ENCODE assay signal across 9 cellular contexts in the genomic region with DNA sequence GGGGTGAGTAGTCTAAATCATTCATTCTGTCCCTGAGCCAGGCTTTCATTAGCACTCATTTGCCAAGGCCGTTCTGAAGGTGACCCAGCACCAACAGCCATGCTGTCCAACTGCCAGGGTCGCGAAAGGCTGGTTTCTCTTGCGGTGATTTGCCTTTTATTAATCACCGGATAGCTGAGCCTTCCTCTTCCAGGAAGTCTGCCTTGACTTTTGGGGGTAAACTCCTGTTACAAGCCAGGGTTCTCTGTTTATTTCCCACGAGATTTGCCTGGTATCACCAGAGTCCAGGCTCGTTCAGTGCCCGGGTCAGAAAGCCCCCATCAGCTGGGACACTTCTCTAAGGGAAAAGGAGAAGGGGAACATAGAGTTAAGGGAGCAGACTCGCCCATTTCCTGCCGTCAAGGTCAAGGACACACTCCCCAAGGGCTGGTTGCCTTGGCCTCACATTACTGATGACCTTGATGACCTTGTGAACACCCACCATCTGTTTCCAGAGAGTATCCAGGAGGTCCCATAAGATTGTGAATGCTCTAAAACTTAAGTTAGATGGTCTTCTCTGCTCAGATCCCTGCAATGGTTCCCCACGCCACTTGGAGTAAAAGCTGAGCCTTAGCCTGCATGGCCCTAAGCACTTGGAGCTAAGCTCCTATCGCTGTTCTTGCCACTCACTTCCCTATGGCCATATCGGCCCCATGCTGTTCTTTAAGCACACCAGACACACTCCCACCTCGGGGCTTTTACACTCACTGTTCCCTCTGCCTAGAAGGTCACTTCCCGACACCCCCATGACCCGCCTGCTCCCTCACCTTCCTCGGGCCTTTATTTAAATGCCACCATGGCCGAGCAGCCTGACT.
DNase-seq lines count a peak whose midpoint lies in the region; ATAC-seq, FAIRE-seq and TF ChIP-seq lines count a peak whose summit lies in the region.
"Had no signal": no experiment of that assay in that cellular context is flagged by ENCODE, and none has a peak within 500 bp of the region (broad histone marks: within the 10 kb centered on the region; RNA-seq: fewer than 3 reads in every experiment).

No MANE protein-coding gene starts in this region.

- RAD21 ChIA-PET in GM12878 (lab: Charles Lee; ENCODE audit: unreplicated experiment): interaction anchor here (0.6 to 3.9 kb wide), 15 partner anchors 27 to 625 kb away, joined by 3 to 24 read pairs (median 4); no protein-coding TSS in a partner anchor

- ATAC-seq in GM12878: no peak; the same call in 2 of the 3 replicates
- ATAC-seq in right lobe of liver: peak in 1 of 4 donors; percentile 6

- POLR2A ChIA-PET in GM12878 (lab: Charles Lee): interaction anchor here (1.0 to 4.6 kb wide), 3 partner anchors 28 to 35 kb away, joined by 3 to 25 read pairs (median 5); no protein-coding TSS in a partner anchor
- POLR2A ChIA-PET in activated CD4-positive, alpha-beta memory T cell treated with anti-CD3 and anti-CD28 coated beads for 36 hours (lab: Charles Lee): no interaction called here

- WGBS in GM12878 (ENCODE audit: insufficient coverage, insufficient replicate concordance, low lambda C conversion rate, missing lambda C conversion rate): 60% methylated on average over 15 of the region's 18 CpGs
- WGBS in right lobe of liver (ENCODE audit: insufficient coverage, low coverage, low lambda C conversion rate, missing lambda C conversion rate): 37% methylated on average over 10 of the region's 18 CpGs

- intact Hi-C loops in GM12878 (cut with micrococcal nuclease; ENCODE audit: unreplicated experiment): loop anchor here (2.0 kb wide), 1 partner anchor 38 kb away; no protein-coding TSS in a partner anchor
- intact Hi-C loops in right lobe of liver (cut with DNase I): no loop called here
- intact Hi-C loops in activated CD4-positive, alpha-beta memory T cell treated with anti-CD3 and anti-CD28 coated beads for 36 hours (cut with micrococcal nuclease): loop anchor here (2.0 to 5.0 kb wide), 2 partner anchors 50 to 356 kb away; a partner anchor contains a TSS

- BruUV-seq in GM12878 (replicated peaks; lab: Mats Ljungman, UMichigan): no TSS peak

- H3K4me1 ChIP-seq in Karpas-422 (ENCODE audit: low read length): peaks cover 17% of the 10 kb centered on the region
- H3K4me1 ChIP-seq in GM12878 (ENCODE audit: control insufficient read depth, insufficient read depth, low read length): peaks cover 18% of the 10 kb centered on the region
- peaks cover 0 to 16% (median 4%) of the 10 kb centered on the region in 4 donors for H3K4me1 ChIP-seq in right lobe of liver
- peaks cover 7 to 48% (median 41%) of the 10 kb centered on the region in 5 donors for H3K4me1 ChIP-seq in subcutaneous abdominal adipose tissue (ENCODE audit: control insufficient read depth in 5 of 5, insufficient read depth in 5 of 5, low read length in 5 of 5)

- DNase-seq in Karpas-422 (peak; percentile 39), GM12878 (ENCODE audit: low read depth, low spot score) (no peak), right lobe of liver (no peak), SW 1271 (lab: John Stamatoyannopoulos, UW) (no peak), GDM1 (lab: John Stamatoyannopoulos, UW) (no peak), NCI-H146 treated with DMSO at 0.1 percent for 48 hours (lab: John Stamatoyannopoulos, UW; ENCODE audit: unreplicated experiment) (no peak)
- DNase-seq in activated CD4-positive, alpha-beta memory T cell treated with anti-CD3 and anti-CD28 coated beads for 36 hours: no peak

- TF ChIP-seq POLR2A in GM12878 (IDR thresholded peaks at IDR 0.05; ENCODE audit: low read depth, low read length) (no peak), right lobe of liver (IDR thresholded peaks at IDR 0.05) (no peak)

- no peaks in the 10 kb centered on the region for H3K9me3 ChIP-seq in Karpas-422 (ENCODE audit: low read length)
- no peaks in the 10 kb centered on the region for H3K9me3 ChIP-seq in GM12878 (replicated peaks; ENCODE audit: control insufficient read depth, insufficient read depth, low read length)
- H3K9me3 ChIP-seq in right lobe of liver: no peaks in the 10 kb centered on the region
- no peaks in the 10 kb centered on the region for H3K9me3 ChIP-seq in subcutaneous abdominal adipose tissue (ENCODE audit: control insufficient read depth in 5 of 5, low read length in 5 of 5)

- no peak overlapping the region for H3K27ac Mint-ChIP-seq in activated CD4-positive, alpha-beta memory T cell treated with anti-CD3 and anti-CD28 coated beads for 36 hours

- TF ChIP-seq CTCF in GM12878 (IDR thresholded peaks at IDR 0.05 in 2 of 3, conservative IDR thresholded peaks at IDR 0.05 in 1 of 3; ENCODE audit: control insufficient read depth in 2 of 3, extremely low read depth in 1 of 3, insufficient read depth in 1 of 3, low read depth in 3 of 3, low read length in 3 of 3): no peak
- TF ChIP-seq CTCF in right lobe of liver (IDR thresholded peaks at IDR 0.05): no peak

- H4K20me1 ChIP-seq in Karpas-422 (ENCODE audit: insufficient read depth, low read depth, low read length) (no peaks in the 10 kb centered on the region), GM12878 (ENCODE audit: control insufficient read depth, insufficient read depth) (no peaks in the 10 kb centered on the region)

- H3K27ac ChIP-seq in Karpas-422 (ENCODE audit: low read length): no peak overlapping the region
- H3K27ac ChIP-seq in GM12878 (ENCODE audit: control insufficient read depth, insufficient read depth): no peak overlapping the region
- H3K27ac ChIP-seq in right lobe of liver: no peak overlapping the region
- H3K27ac ChIP-seq in subcutaneous abdominal adipose tissue (ENCODE audit: low read depth, low read length): peak overlapping the region; percentile 84
- H3K27ac ChIP-seq: cardiac muscle cell had no signal

- no peaks in the 10 kb centered on the region for H3K4me1 Mint-ChIP-seq in activated CD4-positive, alpha-beta memory T cell treated with anti-CD3 and anti-CD28 coated beads for 36 hours (ENCODE audit: low read depth)

- H3K27me3 Mint-ChIP-seq in activated CD4-positive, alpha-beta memory T cell treated with anti-CD3 and anti-CD28 coated beads for 36 hours: no peaks in the 10 kb centered on the region

- CTCF ChIA-PET in GM12878 (lab: Yijun Ruan, JAX): interaction anchor here (0.7 to 5.8 kb wide), 15 partner anchors 9 to 269 kb away, joined by 3 to 63 read pairs (median 12); no protein-coding TSS in a partner anchor
- CTCF ChIA-PET in activated CD4-positive, alpha-beta memory T cell treated with anti-CD3 and anti-CD28 coated beads for 36 hours (lab: Charles Lee): interaction anchor here (0.6 to 1.6 kb wide), 8 partner anchors 8 to 185 kb away, joined by 3 to 7 read pairs (median 3); no protein-coding TSS in a partner anchor

- H3K36me3 ChIP-seq in Karpas-422 (ENCODE audit: insufficient read depth, low read length): no peaks in the 10 kb centered on the region
- H3K36me3 ChIP-seq in GM12878 (ENCODE audit: control insufficient read depth in 2 of 2, insufficient read depth in 2 of 2, low read length in 1 of 2): no peaks in the 10 kb centered on the region
- no peaks in the 10 kb centered on the region for H3K36me3 ChIP-seq in right lobe of liver
- H3K36me3 ChIP-seq in subcutaneous abdominal adipose tissue (ENCODE audit: control insufficient read depth in 5 of 5, insufficient read depth in 5 of 5, low read length in 5 of 5): no peaks in the 10 kb centered on the region
- H3K36me3 ChIP-seq: cardiac muscle cell had no signal

- H2AFZ ChIP-seq in Karpas-422 (ENCODE audit: low read length): no peak overlapping the region; the same call in 1 of the 2 replicates
- H2AFZ ChIP-seq in GM12878 (ENCODE audit: control insufficient read depth, low read depth, low read length): peak overlapping the region; percentile 92

- H3K79me2 ChIP-seq in Karpas-422 (ENCODE audit: low read length): no peaks in the 10 kb centered on the region
- no peaks in the 10 kb centered on the region for H3K79me2 ChIP-seq in GM12878 (ENCODE audit: control insufficient read depth, insufficient read depth, low read length)

- H3K9ac ChIP-seq in Karpas-422 (ENCODE audit: low read length) (no peak overlapping the region), GM12878 (ENCODE audit: control insufficient read depth, insufficient read depth, low read length) (peak overlapping the region; percentile 53), subcutaneous abdominal adipose tissue (ENCODE audit: low read length in 5 of 5) (peak overlapping the region in 4 of 5 donors; percentile 25 to 66 (median 44))

- FAIRE-seq in GM12878 (lab: Jason Lieb, UNC): no peak

- peak overlapping the region; percentile 69; the same call in 1 of the 2 replicates for H3K4me3 ChIP-seq in Karpas-422 (ENCODE audit: low read length)
- H3K4me3 ChIP-seq in GM12878: peak overlapping the region; percentile 71
- peak overlapping the region; percentile 38 to 51 (median 49) for H3K4me3 ChIP-seq in right lobe of liver
- H3K4me3 ChIP-seq in subcutaneous abdominal adipose tissue (ENCODE audit: low read depth in 1 of 5, low read length in 5 of 5): peak overlapping the region in 4 of 5 donors; percentile 51 to 65 (median 54)
- H3K4me3 ChIP-seq: cardiac muscle cell had no signal

- no peaks in the 10 kb centered on the region for H3K27me3 ChIP-seq in Karpas-422 (ENCODE audit: low read length)
- H3K27me3 ChIP-seq in GM12878 (replicated peaks in 1 of 2; ENCODE audit: control insufficient read depth in 2 of 2, insufficient read depth in 2 of 2, low read length in 1 of 2): no peaks in the 10 kb centered on the region
- no peaks in the 10 kb centered on the region for H3K27me3 ChIP-seq in right lobe of liver
- no peaks in the 10 kb centered on the region for H3K27me3 ChIP-seq in subcutaneous abdominal adipose tissue (ENCODE audit: control insufficient read depth in 5 of 5, insufficient read depth in 4 of 5, low read length in 5 of 5)
- H3K27me3 ChIP-seq: cardiac muscle cell had no signal

- TF ChIP-seq RAD21 in GM12878 (IDR thresholded peaks at IDR 0.05; ENCODE audit: insufficient read depth, low read depth, low read length): no peak

- peak overlapping the region; percentile 75 for H3K4me2 ChIP-seq in Karpas-422 (ENCODE audit: low read depth, low read length, poor library complexity, severe bottlenecking)
- H3K4me2 ChIP-seq in GM12878 (ENCODE audit: control insufficient read depth, insufficient read depth): peak overlapping the region; percentile 70

- SMC1A ChIA-PET in GM12878 (lab: Charles Lee; ENCODE audit: uncharacterized antibody, unreplicated experiment): interaction anchor here (0.7 to 12.0 kb wide), 8 partner anchors 9 to 52 kb away, joined by 3 to 134 read pairs (median 8); no protein-coding TSS in a partner anchor

- no peak overlapping the region for H3K4me3 Mint-ChIP-seq in activated CD4-positive, alpha-beta memory T cell treated with anti-CD3 and anti-CD28 coated beads for 36 hours

- TF ChIP-seq EP300 in GM12878 (IDR thresholded peaks at IDR 0.05; ENCODE audit: borderline replicate concordance in 1 of 2, control insufficient read depth in 1 of 2, low read depth in 2 of 2, low read length in 2 of 2): no peak

- no peaks in the 10 kb centered on the region for H3K9me2 ChIP-seq in Karpas-422 (replicated peaks; ENCODE audit: insufficient read depth, low read length)

- H3K9me3 Mint-ChIP-seq in activated CD4-positive, alpha-beta memory T cell treated with anti-CD3 and anti-CD28 coated beads for 36 hours: no peaks in the 10 kb centered on the region

- H3K36me3 Mint-ChIP-seq in activated CD4-positive, alpha-beta memory T cell treated with anti-CD3 and anti-CD28 coated beads for 36 hours: no peaks in the 10 kb centered on the region

- in situ Hi-C loops in GM12878 (cut with MboI): no loop called here

Comparison
In these comparisons a context has a peak if more than half of its experiments do, and no peak if none do; other contexts are left out.
1. intact Hi-C loops: an anchor here in GM12878 (2.0 kb wide) and activated CD4-positive, alpha-beta memory T cell treated with anti-CD3 and anti-CD28 coated beads for 36 hours (2.0 to 5.0 kb wide); none called in right lobe of liver.